ENCODE assay signal across 22 cellular contexts in the genomic region with DNA sequence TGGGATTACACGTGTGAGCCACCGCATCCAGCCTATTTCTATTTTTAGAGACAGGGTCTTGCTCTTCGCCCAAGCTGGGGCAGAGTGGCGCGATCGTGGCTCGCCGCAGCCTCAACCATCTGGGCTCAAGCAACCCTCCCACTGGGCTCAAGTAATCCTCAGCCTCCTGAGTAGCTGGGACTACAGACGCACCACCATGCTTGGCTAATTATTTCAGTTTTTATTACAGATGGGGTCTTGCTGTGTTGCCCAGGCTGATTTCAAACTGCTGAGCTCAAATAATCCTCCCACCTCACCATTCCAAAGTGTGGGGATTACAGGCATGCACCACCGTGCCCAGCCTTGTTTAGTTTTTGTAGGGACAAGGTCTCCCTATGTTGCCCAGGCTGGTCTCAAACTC. TPM values are rescaled to one million over a fixed set of nuclear protein-coding genes. Genes with fewer than 3 reads are reported as not detected.
DNase-seq lines count a peak whose midpoint lies in the region; ATAC-seq, FAIRE-seq and TF ChIP-seq lines count a peak whose summit lies in the region.
"Had no signal": no experiment of that assay in that cellular context is flagged by ENCODE, and none has a peak within 500 bp of the region (broad histone marks: within the 10 kb centered on the region; RNA-seq: fewer than 3 reads in every experiment).

No MANE protein-coding gene starts in this region.

- H2BK15ac ChIP-seq in mesenchymal stem cell (ENCODE audit: low read depth, poor library complexity, severe bottlenecking): no peak overlapping the region

- H4K91ac ChIP-seq in mesenchymal stem cell (ENCODE audit: low read length): no peak overlapping the region

- H3K9me3 ChIP-seq in BLaER1: no peaks in the 10 kb centered on the region
- no peaks in the 10 kb centered on the region for H3K9me3 ChIP-seq in K562 (replicated peaks; ENCODE audit: control insufficient read depth, insufficient read depth, low read depth, low read length)
- no peaks in the 10 kb centered on the region for H3K9me3 ChIP-seq in mesenchymal stem cell (ENCODE audit: control insufficient read depth, low read length)

- no peak for ATAC-seq in K562
- ATAC-seq: HCT116 had no signal

- H3K27me3 ChIP-seq in BLaER1: no peaks in the 10 kb centered on the region
- no peaks in the 10 kb centered on the region for H3K27me3 ChIP-seq in K562 (ENCODE audit: control insufficient read depth in 2 of 2, insufficient read depth in 2 of 2, low read length in 2 of 2)
- no peaks in the 10 kb centered on the region for H3K27me3 ChIP-seq in mesenchymal stem cell (ENCODE audit: control insufficient read depth in 1 of 2, insufficient read depth in 1 of 2, low read length in 2 of 2)

- H3K4me1 ChIP-seq in BLaER1 (peaks cover 56% of the 10 kb centered on the region), K562 (replicated peaks in 1 of 2; ENCODE audit: control insufficient read depth in 2 of 2, insufficient read depth in 2 of 2, low read length in 2 of 2) (peaks cover 0 to 29% of the 10 kb centered on the region in 2 experiments; a peak in 3 of 5 replicates), mesenchymal stem cell (ENCODE audit: control insufficient read depth, insufficient read depth, low read depth, low read length) (peaks cover 2% of the 10 kb centered on the region)

- no peak overlapping the region for H2BK12ac ChIP-seq in mesenchymal stem cell (ENCODE audit: low read length in 2 of 2)

- 73% methylated on average over 7 of the region's 10 CpGs for WGBS in K562 (ENCODE audit: insufficient coverage, low coverage, missing lambda C conversion rate)
- 96% methylated on average over 10 of the region's 10 CpGs for WGBS in mesenchymal stem cell

- H3K4me2 ChIP-seq in BLaER1: peak overlapping the region; percentile 86
- H3K4me2 ChIP-seq in K562 (ENCODE audit: insufficient read depth, low read length): no peak overlapping the region
- H3K4me2 ChIP-seq in mesenchymal stem cell (ENCODE audit: low read length, poor library complexity, severe bottlenecking): no peak overlapping the region

- no peak for TF ChIP-seq CTCF in RWPE1 (conservative IDR thresholded peaks at IDR 0.05; ENCODE audit: low read depth)
- no peak for TF ChIP-seq CTCF in K562 (IDR thresholded peaks at IDR 0.05 in 2 of 3, conservative IDR thresholded peaks at IDR 0.05 in 1 of 3; ENCODE audit: insufficient read depth in 2 of 3, low read depth in 1 of 3, low read length in 3 of 3)

- no peak overlapping the region for H3K14ac ChIP-seq in mesenchymal stem cell (ENCODE audit: low read length in 2 of 2)

- in situ Hi-C loops in K562 (cut with MboI): loop anchor here (5.0 kb wide), 1 partner anchor 127 kb away; a partner anchor contains a TSS

- no peaks in the 10 kb centered on the region for H3K79me1 ChIP-seq in mesenchymal stem cell (replicated peaks; ENCODE audit: low read length, poor library complexity, severe bottlenecking)

- H3K36me3 ChIP-seq in BLaER1: peaks cover 27% of the 10 kb centered on the region
- H3K36me3 ChIP-seq in K562 (ENCODE audit: control insufficient read depth, insufficient read depth, low read length): peaks cover 31% of the 10 kb centered on the region; the same call in 2 of the 3 replicates
- peaks cover 53 to 71% of the 10 kb centered on the region in 2 experiments for H3K36me3 ChIP-seq in mesenchymal stem cell (ENCODE audit: control insufficient read depth in 1 of 2, insufficient read depth in 2 of 2, low read depth in 1 of 2, low read length in 2 of 2)

- H3K27ac ChIP-seq in BLaER1 (no peak overlapping the region), RWPE1 (peak overlapping the region; percentile 27; the same call in 1 of the 2 replicates), K562 (ENCODE audit: extremely low read depth, low read depth, low read length) (no peak overlapping the region), mesenchymal stem cell (ENCODE audit: low read length, poor library complexity, severe bottlenecking) (no peak overlapping the region)
- H3K27ac ChIP-seq: 22Rv1, GM23248 had no signal

- H2AK5ac ChIP-seq in mesenchymal stem cell (ENCODE audit: low read length, severe bottlenecking): no peak overlapping the region

- no peak overlapping the region for H3K4ac ChIP-seq in mesenchymal stem cell (ENCODE audit: low read depth in 1 of 2, low read length in 2 of 2)

- FAIRE-seq in K562 (lab: Jason Lieb, UNC): peak; percentile 23
- no peak for FAIRE-seq in GM12892 (lab: Jason Lieb, UNC)
- FAIRE-seq: A204.1, GM19239, H1 had no signal

- no peak overlapping the region for H4K8ac ChIP-seq in mesenchymal stem cell (ENCODE audit: low read length)

- no peak for TF ChIP-seq RAD21 in K562 (CRISPR knock-in tag; conservative IDR thresholded peaks at IDR 0.05 in 1 of 2, IDR thresholded peaks at IDR 0.05 in 1 of 2)

- no peak overlapping the region for H2BK5ac ChIP-seq in mesenchymal stem cell (ENCODE audit: low read depth, low read length, poor library complexity, severe bottlenecking)

- POLR2A ChIA-PET in RWPE1 (lab: Yijun Ruan, JAX; ENCODE audit: low non-redundant PET): no interaction called here
- POLR2A ChIA-PET in K562 (lab: Yijun Ruan, JAX): no interaction called here

- no peaks in the 10 kb centered on the region for H3K79me2 ChIP-seq in K562 (ENCODE audit: control insufficient read depth, insufficient read depth, low read length)

- H3K4me3 ChIP-seq in BLaER1 (no peak overlapping the region), K562 (no peak overlapping the region), mesenchymal stem cell (ENCODE audit: insufficient read depth in 1 of 2, low read depth in 1 of 2, low read length in 2 of 2) (no peak overlapping the region)
- H3K4me3 ChIP-seq: GM23248 had no signal

- H2BK120ac ChIP-seq in mesenchymal stem cell (ENCODE audit: low read depth, low read length): no peak overlapping the region

- H3K23ac ChIP-seq in mesenchymal stem cell (ENCODE audit: low read length in 2 of 2): no peak overlapping the region

- no peaks in the 10 kb centered on the region for H3K9me1 ChIP-seq in K562 (ENCODE audit: control insufficient read depth, insufficient read depth, low read length)

- H2AFZ ChIP-seq in K562 (ENCODE audit: low read depth, low read length): no peak overlapping the region
- H2AFZ ChIP-seq in mesenchymal stem cell (ENCODE audit: low read depth, low read length): peak overlapping the region; percentile 19
- H2AFZ ChIP-seq: GM23248 had no signal

- no peak for TF ChIP-seq EP300 in K562 (IDR thresholded peaks at IDR 0.05; ENCODE audit: low read length)

- intact Hi-C loops in K562 (cut with micrococcal nuclease): loop anchor here (10.0 kb wide), 1 partner anchor 204 kb away; no protein-coding TSS in a partner anchor

- TF ChIP-seq POLR2A in K562 (conservative IDR thresholded peaks at IDR 0.05) (no peak), GM12892 (IDR thresholded peaks at IDR 0.05; ENCODE audit: low read depth, low read length) (no peak)

- no peak for DNase-seq in RWPE1 (ENCODE audit: low spot score)
- no peak for DNase-seq in K562 (ENCODE audit: extremely low read depth in 1 of 4, low spot score in 3 of 4)
- DNase-seq in mesenchymal stem cell: no peak
- no peak for DNase-seq in GM12892 (ENCODE audit: insufficient read length)
- DNase-seq in retina: no peak
- DNase-seq in SKM-1 (lab: John Stamatoyannopoulos, UW; ENCODE audit: unreplicated experiment): no peak
- DNase-seq in effector CD8-positive, alpha-beta T cell (lab: John Stamatoyannopoulos, UW): no peak
- DNase-seq: C1 segment of cervical spinal cord; Calu3; CD4-positive, alpha-beta memory T cell; COR-L47; DMS53; DMS79 treated with DMSO at 0.1 percent for 48 hours; GF-D8; GM23248; HFFc6 had no signal

- H4K20me1 ChIP-seq in BLaER1: no peaks in the 10 kb centered on the region
- H4K20me1 ChIP-seq in K562 (replicated peaks; ENCODE audit: control insufficient read depth, insufficient read depth, low read length): no peaks in the 10 kb centered on the region

- BruUV-seq in K562 (replicated peaks; lab: Mats Ljungman, UMichigan): no TSS peak

- no peak overlapping the region for H3K18ac ChIP-seq in mesenchymal stem cell (ENCODE audit: low read depth in 1 of 2, low read length in 2 of 2)

- CTCF ChIA-PET in RWPE1 (lab: Yijun Ruan, JAX) (interaction anchor here (0.5 to 1.0 kb wide), 2 partner anchors 28 to 47 kb away, joined by 3 to 5 read pairs; no protein-coding TSS in a partner anchor), K562 (lab: Yijun Ruan, JAX; ENCODE audit: low intra/inter-chr PET ratio) (no interaction called here)

- H3K9ac ChIP-seq in BLaER1 (no peak overlapping the region), K562 (ENCODE audit: insufficient read depth in 1 of 2, low read depth in 2 of 2, low read length in 2 of 2) (no peak overlapping the region), mesenchymal stem cell (ENCODE audit: low read length) (no peak overlapping the region)
- H3K9ac ChIP-seq: GM23248 had no signal

TF ChIP-seq in K562, 482 proteins besides CTCF, POLR2A, EP300 and RAD21:
- TF ChIP-seq MYNN (IDR thresholded peaks at IDR 0.05): no peak
- no peak for TF ChIP-seq MYNN (CRISPR knock-in tag; IDR thresholded peaks at IDR 0.05)
- TF ChIP-seq ZNF121 (CRISPR knock-in tag; conservative IDR thresholded peaks at IDR 0.05): peak; percentile 48; the same call in 1 of the 2 replicates

RNA-seq across cellular contexts. Expression of a gene that starts 53.8 kb away (rescaled TPM):
- 238 and 466 TPM in 2 replicates for total RNA-seq in K562 (2011; cell fraction: chromatin; rRNA removed; ENCODE audit: low replicate concordance)
- 176 and 211 TPM in 2 replicates for total RNA-seq in K562 (2011; cell fraction: nucleolus; rRNA removed)
- 135 and 163 TPM in 2 replicates for total RNA-seq in K562 (2011; cell fraction: nucleoplasm; rRNA removed)
- total RNA-seq in K562 (2014; rRNA removed): 13.6 and 19.0 TPM in 2 replicates
- total RNA-seq in K562 (2014; rRNA removed; fragmentation: Illumina TruSeq; extraction: Trizol): 10.7 TPM in 2 replicates
- 17.1 and 18.1 TPM in 2 replicates for total RNA-seq in K562 (2015; rRNA removed; fragmentation: Illumina TruSeq; extraction: Trizol)
- 33.8 and 36.0 TPM in 2 replicates for total RNA-seq in K562 (2021)
- polyA plus RNA-seq in K562 (2011; rRNA removed): 26.3 and 31.1 TPM in 2 replicates
- polyA plus RNA-seq in K562 (2011; cell fraction: cytosol; rRNA removed): 15.4 and 18.8 TPM in 2 replicates
- polyA plus RNA-seq in K562 (2011; cell fraction: nucleus; rRNA removed): 146 and 224 TPM in 2 replicates
- 20.1 and 38.4 TPM in 2 replicates for polyA plus RNA-seq in K562 (2012)
- 12.9 and 19.9 TPM in 2 replicates for polyA plus RNA-seq in K562 (2014; fragmentation: Illumina TruSeq; extraction: Trizol)
- 1 to 10 TPM in 1 of 2 experiments, under 1 TPM in 1; 0.83 to 1.1 TPM for polyA plus RNA-seq in K562 (2014; fragmentation: Nextera tagmentation; extraction: Ambion mirVana)
- 34.8 and 36.2 TPM in 2 replicates for polyA plus RNA-seq in K562 (2014; rRNA removed)
- 15.9 and 16.8 TPM in 2 replicates for polyA minus RNA-seq in K562 (2011; rRNA and poly(A)+ RNA removed)
- polyA minus RNA-seq in K562 (2011; cell fraction: cytosol; rRNA and poly(A)+ RNA removed): 12.2 and 13.1 TPM in 2 replicates
- polyA minus RNA-seq in K562 (2011; cell fraction: nucleus; rRNA and poly(A)+ RNA removed): 47.4 and 49.1 TPM in 2 replicates
- polyA plus RNA-seq in mesenchymal stem cell (2013, experiment 1 of 2): 20.2 TPM
- polyA plus RNA-seq in mesenchymal stem cell (2013, experiment 2 of 2): 19.0 TPM
- 47.8 TPM for polyA plus RNA-seq in GM12892 (2012; ENCODE audit: missing spikeins)
